8 cellular contexts compared by ENCODE assay signal in the genomic region with DNA sequence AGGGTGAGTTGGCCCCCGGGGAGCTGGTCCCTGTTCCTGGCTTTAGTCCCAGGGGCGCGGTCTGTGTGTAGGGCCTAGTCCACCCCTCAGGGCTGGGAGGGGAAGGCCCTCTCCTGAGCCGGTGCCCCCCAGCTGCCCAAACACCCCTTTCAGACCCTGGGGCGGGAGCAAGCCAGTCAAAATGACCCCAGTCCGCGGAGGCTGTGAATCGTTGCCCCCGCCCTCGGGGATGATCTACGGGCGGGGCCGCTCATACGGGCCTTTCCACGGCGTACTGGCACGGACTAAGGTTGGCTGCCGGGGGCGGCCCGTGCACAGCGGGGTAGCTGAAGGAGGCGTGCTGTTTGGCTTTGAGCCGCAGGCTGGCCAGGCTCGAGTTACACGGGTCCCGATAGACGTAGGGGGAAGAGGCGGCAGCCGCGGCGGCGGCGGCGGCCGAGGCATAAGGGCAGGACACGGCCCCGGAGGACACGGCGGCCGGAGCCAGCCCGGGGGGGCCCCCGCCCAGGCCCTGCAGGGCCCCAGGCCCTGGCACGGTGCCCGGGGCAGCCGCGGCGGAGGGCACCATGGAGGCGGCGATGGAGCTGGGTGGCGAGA. TPM values are rescaled to one million over a fixed set of nuclear protein-coding genes. Genes with fewer than 3 reads are reported as not detected.
A peak's percentile ranks its signal among the peaks of the same experiment; 100 is the strongest.
DNase-seq lines count a peak whose midpoint lies in the region; ATAC-seq, FAIRE-seq and TF ChIP-seq lines count a peak whose summit lies in the region.

No MANE protein-coding gene starts in this region.

- no peaks in the 10 kb centered on the region for H3K9me3 Mint-ChIP-seq in activated CD4-positive, alpha-beta memory T cell treated with anti-CD3 and anti-CD28 coated beads for 36 hours
- no peaks in the 10 kb centered on the region for H3K9me3 Mint-ChIP-seq in neural crest cell

- peaks cover 34% of the 10 kb centered on the region for H3K27me3 Mint-ChIP-seq in activated CD4-positive, alpha-beta memory T cell treated with anti-CD3 and anti-CD28 coated beads for 36 hours
- peaks cover 99% of the 10 kb centered on the region for H3K27me3 Mint-ChIP-seq in neural crest cell (ENCODE audit: low read depth)

- peaks cover 15% of the 10 kb centered on the region for H3K4me1 Mint-ChIP-seq in activated CD4-positive, alpha-beta memory T cell treated with anti-CD3 and anti-CD28 coated beads for 36 hours (ENCODE audit: low read depth)
- H3K4me1 Mint-ChIP-seq in neural crest cell = peaks cover 17% of the 10 kb centered on the region

- peak; percentile 93 for DNase-seq in ELF-1 (ENCODE audit: low read depth, low spot score)
- DNase-seq in NCI-H146 treated with DMSO at 0.1 percent for 48 hours (lab: John Stamatoyannopoulos, UW; ENCODE audit: unreplicated experiment) = peak; percentile 58
- peak; percentile 62 for DNase-seq in activated CD4-positive, alpha-beta memory T cell treated with anti-CD3 and anti-CD28 coated beads for 36 hours
- peak; percentile 62 for DNase-seq in fibroblast of gingiva (ENCODE audit: low read depth)
- peak; percentile 32 for DNase-seq in neural crest cell (ENCODE audit: low read depth, low spot score)
- no peak for DNase-seq in RCC 7860 (ENCODE audit: low spot score)

- POLR2A ChIA-PET in activated CD4-positive, alpha-beta memory T cell treated with anti-CD3 and anti-CD28 coated beads for 36 hours (lab: Charles Lee) = interaction anchor here (0.6 to 3.7 kb wide), 5 partner anchors 15 to 165 kb away, joined by 3 to 34 read pairs (median 4); a partner anchor contains a TSS

- H3K27ac Mint-ChIP-seq in activated CD4-positive, alpha-beta memory T cell treated with anti-CD3 and anti-CD28 coated beads for 36 hours = no peak overlapping the region
- H3K27ac Mint-ChIP-seq in neural crest cell (ENCODE audit: unreplicated experiment) = no peak overlapping the region

- intact Hi-C loops in activated CD4-positive, alpha-beta memory T cell treated with anti-CD3 and anti-CD28 coated beads for 36 hours (cut with micrococcal nuclease) = loop anchor here (2.0 to 5.0 kb wide), 4 partner anchors 14 to 248 kb away; a partner anchor contains a TSS

- TF ChIP-seq CTCF in neural crest cell (conservative IDR thresholded peaks at IDR 0.05) = no peak

- CTCF ChIA-PET in activated CD4-positive, alpha-beta memory T cell treated with anti-CD3 and anti-CD28 coated beads for 36 hours (lab: Charles Lee) = interaction anchor here (0.7 to 19.9 kb wide), 62 partner anchors 9 to 366 kb away, joined by 3 to 1053 read pairs (median 6); a partner anchor contains a TSS

- H3K4me3 Mint-ChIP-seq in activated CD4-positive, alpha-beta memory T cell treated with anti-CD3 and anti-CD28 coated beads for 36 hours = peak overlapping the region; percentile 73
- peak overlapping the region; percentile 81 for H3K4me3 Mint-ChIP-seq in neural crest cell

- ATAC-seq in GM21447 (IDR thresholded peaks at IDR 0.05; ENCODE audit: unreplicated experiment) (no peak), GM19463 (IDR thresholded peaks at IDR 0.05; ENCODE audit: unreplicated experiment) (no peak)

- no peak for FAIRE-seq in RCC 7860 (lab: Jason Lieb, UNC)

- no peaks in the 10 kb centered on the region for H3K36me3 Mint-ChIP-seq in activated CD4-positive, alpha-beta memory T cell treated with anti-CD3 and anti-CD28 coated beads for 36 hours
- no peaks in the 10 kb centered on the region for H3K36me3 Mint-ChIP-seq in neural crest cell (ENCODE audit: low read depth)

RNA-seq across cellular contexts. Expression of a gene that starts 4.3 kb away (rescaled TPM):
- total RNA-seq in activated CD4-positive, alpha-beta memory T cell treated with anti-CD3 and anti-CD28 coated beads for 36 hours = under 1 TPM; 0.21 to 0.56 TPM
- 0.23 and 0.30 TPM in 2 replicates for total RNA-seq in neural crest cell

RNA-seq across cellular contexts. Expression of a gene that starts 10.9 kb away (rescaled TPM):
- total RNA-seq in activated CD4-positive, alpha-beta memory T cell treated with anti-CD3 and anti-CD28 coated beads for 36 hours = 1 to 10 TPM; 1.1 to 1.4 TPM
- total RNA-seq in neural crest cell = not detected in 2 replicates

RNA-seq across cellular contexts. Expression of a gene that starts 15.0 kb away (rescaled TPM):
- 10 to 100 TPM; 42.2 to 44.0 TPM for total RNA-seq in activated CD4-positive, alpha-beta memory T cell treated with anti-CD3 and anti-CD28 coated beads for 36 hours
- total RNA-seq in neural crest cell = 43.2 and 44.7 TPM in 2 replicates
